ENCODE assay signal across 22 cellular contexts in genomic region chr14:96987771-96988170, GRCh38.
"Had no signal": no experiment of that assay in that cellular context is flagged by ENCODE, and none has a peak within 500 bp of the region (broad histone marks: within the 10 kb centered on the region; RNA-seq: fewer than 3 reads in every experiment).

No MANE protein-coding gene starts in this region.

- H3K4me3 Mint-ChIP-seq: nephron; stimulated activated naive CD8-positive, alpha-beta T cell treated with anti-CD3 and anti-CD28 coated beads, Interleukin-15, amount 100 ng/mL, for 72 hours had no signal

- H3K27ac Mint-ChIP-seq: nephron; stimulated activated naive B cell treated with anti-CD40 and anti-IgM and Interleukin-4, amounts not matched to agents 10 μg/mL and 1 μg/mL and 100 μg/mL, for 72 hours had no signal

- H3K27me3 Mint-ChIP-seq: stimulated activated naive CD8-positive, alpha-beta T cell treated with anti-CD3 and anti-CD28 coated beads, Interleukin-15, amount 100 ng/mL, for 72 hours had no signal

- DNase-seq: dorsolateral prefrontal cortex; effector CD8-positive, alpha-beta T cell; gastrocnemius medialis; heart right ventricle; kidney glomerular epithelial cell; mammary epithelial cell; mucosa of descending colon; psoas muscle; retina; right lobe of liver; stimulated activated CD4-positive, alpha-beta T cell treated with anti-CD3 and anti-CD28 coated beads, Interleukin-2, amount 100 ng/mL, for 24 hours; stimulated activated CD4-positive, alpha-beta T cell treated with anti-CD3 and anti-CD28 coated beads, Interleukin-4, amount 100 ng/mL, for 4 hours; stimulated activated naive B cell treated with anti-CD40 and anti-IgM and Interleukin-4, amounts not matched to agents 10 μg/mL and 1 μg/mL and 100 μg/mL, for 72 hours; stimulated activated naive CD8-positive, alpha-beta T cell treated with anti-CD3 and anti-CD28 coated beads, Interleukin-15, amount 100 ng/mL, for 72 hours; testis had no signal

- H3K79me2 ChIP-seq: parathyroid adenoma had no signal

- H3K4me1 ChIP-seq: esophagus muscularis mucosa, gastrocnemius medialis, parathyroid adenoma, psoas muscle, right lobe of liver, testis, tibial nerve had no signal

- H3K9me3 Mint-ChIP-seq: nephron had no signal

- ATAC-seq: gastrocnemius medialis, heart right ventricle, left lobe of liver, psoas muscle, right lobe of liver had no signal

- H3K27me3 ChIP-seq: gastrocnemius medialis, heart right ventricle, right lobe of liver, testis, tibial nerve had no signal

- H3K27ac ChIP-seq: coronary artery, epithelial cell of prostate, esophagus muscularis mucosa, gastrocnemius medialis, heart right ventricle, parathyroid adenoma, psoas muscle, right lobe of liver, testis, tibial nerve had no signal

- H3K9me3 ChIP-seq: gastrocnemius medialis, mucosa of descending colon, psoas muscle, right lobe of liver, testis, tibial nerve had no signal

- H2AFZ ChIP-seq: parathyroid adenoma had no signal

- H3K4me3 ChIP-seq: coronary artery, dorsolateral prefrontal cortex, esophagus muscularis mucosa, gastrocnemius medialis, heart right ventricle, mucosa of descending colon, psoas muscle, right lobe of liver, testis, tibial nerve had no signal

- H3K9ac ChIP-seq: parathyroid adenoma had no signal

- H3K36me3 ChIP-seq: esophagus muscularis mucosa, gastrocnemius medialis, heart right ventricle, right lobe of liver, tibial nerve had no signal
